In genomic region chr2:108534577-108535379, GRCh38 we compare ENCODE assay signal across 8 cellular contexts. TPM values are rescaled to one million over a fixed set of nuclear protein-coding genes. Genes with fewer than 3 reads are reported as not detected.
DNase-seq lines count a peak whose midpoint lies in the region; ATAC-seq, FAIRE-seq and TF ChIP-seq lines count a peak whose summit lies in the region.

No MANE protein-coding gene starts in this region.

- peak; percentile 5 for FAIRE-seq in astrocyte (lab: Jason Lieb, UNC)

- H3K9me3 ChIP-seq in Caco-2 (no peaks in the 10 kb centered on the region), astrocyte (ENCODE audit: insufficient read depth, low read depth, low read length) (no peaks in the 10 kb centered on the region), sigmoid colon (no peaks in the 10 kb centered on the region)

- DNase-seq in Caco-2 (peak; percentile 56 to 65), SK-N-DZ (ENCODE audit: low spot score) (peak; percentile 58), astrocyte (ENCODE audit: low read depth) (no peak), sigmoid colon (peak; percentile 75), ecto neural progenitor cell (ENCODE audit: low spot score) (no peak)

- TF ChIP-seq POLR2A in sigmoid colon (IDR thresholded peaks at IDR 0.05): no peak

- peak overlapping the region; percentile 95 for H3K9ac ChIP-seq in astrocyte (ENCODE audit: low read length)

- peaks cover 51% of the 10 kb centered on the region for H4K20me1 ChIP-seq in astrocyte (ENCODE audit: insufficient read depth, low read length)

- H3K9me3 Mint-ChIP-seq in Caco-2 (ENCODE audit: unreplicated experiment) (no peaks in the 10 kb centered on the region), astrocyte (ENCODE audit: unreplicated experiment) (no peaks in the 10 kb centered on the region)

- H3K27ac ChIP-seq in astrocyte (ENCODE audit: low read depth, low read length) (peak overlapping the region; percentile 83), sigmoid colon (peak overlapping the region; percentile 93 to 99 (median 96))

- H2AFZ ChIP-seq in astrocyte (ENCODE audit: low read depth, low read length): no peak overlapping the region

- peaks cover 52% of the 10 kb centered on the region for H3K79me2 ChIP-seq in astrocyte (ENCODE audit: insufficient read depth, low read length)

- intact Hi-C loops in Caco-2 (cut with micrococcal nuclease; ENCODE audit: unreplicated experiment): loop anchor here (1.0 to 2.0 kb wide), 3 partner anchors 30 to 86 kb away; partner anchors contain the start of gene GCC2
- intact Hi-C loops in sigmoid colon (cut with DNase I): loop anchor here (5.0 kb wide), 2 partner anchors 48 to 87 kb away; partner anchors contain the start of gene GCC2

- H3K4me3 ChIP-seq in Caco-2 (ENCODE audit: low read depth, low read length): peak overlapping the region; percentile 81
- peak overlapping the region; percentile 89 for H3K4me3 ChIP-seq in astrocyte (ENCODE audit: insufficient read depth, low read depth, low read length)
- H3K4me3 ChIP-seq in iPS-11a (ENCODE audit: low read depth, low read length): peak overlapping the region; percentile 84
- peak overlapping the region; percentile 53 to 89 (median 76) for H3K4me3 ChIP-seq in sigmoid colon

- WGBS in sigmoid colon, 2 donors: 1% methylated on average over 59 of the region's 59 CpGs

- BruUV-seq in Caco-2 (replicated peaks; lab: Mats Ljungman, UMichigan): no TSS peak

- POLR2A ChIA-PET in Caco-2 (lab: Charles Lee): interaction anchor here (0.9 kb wide), 1 partner anchor 15 kb away, joined by 3 read pairs; no protein-coding TSS in a partner anchor

- H3K4me1 ChIP-seq in Caco-2 (peaks cover 45% of the 10 kb centered on the region), astrocyte (ENCODE audit: insufficient read depth, low read length) (peaks cover 28% of the 10 kb centered on the region), sigmoid colon (peaks cover 0 to 44% (median 35%) of the 10 kb centered on the region in 4 donors)

- H3K27me3 ChIP-seq in Caco-2 (replicated peaks; ENCODE audit: control insufficient read depth, insufficient read depth, low read length) (no peaks in the 10 kb centered on the region), astrocyte (ENCODE audit: insufficient read depth, low read length) (no peaks in the 10 kb centered on the region), sigmoid colon (no peaks in the 10 kb centered on the region)

- H3K36me3 ChIP-seq in Caco-2 (ENCODE audit: control insufficient read depth, insufficient read depth, low read length) (no peaks in the 10 kb centered on the region), astrocyte (ENCODE audit: insufficient read depth, low read length) (no peaks in the 10 kb centered on the region), sigmoid colon (no peaks in the 10 kb centered on the region)

- TF ChIP-seq EP300 in sigmoid colon (IDR thresholded peaks at IDR 0.05): no peak

- peak overlapping the region; percentile 92 for H3K4me2 ChIP-seq in astrocyte (ENCODE audit: low read length)

- peaks cover 35% of the 10 kb centered on the region for H3K4me1 Mint-ChIP-seq in Caco-2 (ENCODE audit: low read depth, unreplicated experiment)
- H3K4me1 Mint-ChIP-seq in astrocyte (ENCODE audit: low read depth, unreplicated experiment): peaks cover 25% of the 10 kb centered on the region

- H3K27me3 Mint-ChIP-seq in Caco-2 (ENCODE audit: insufficient read depth, unreplicated experiment) (no peaks in the 10 kb centered on the region), astrocyte (ENCODE audit: low read depth, unreplicated experiment) (no peaks in the 10 kb centered on the region)

- peak overlapping the region; percentile 84 for H3K4me3 Mint-ChIP-seq in Caco-2 (ENCODE audit: unreplicated experiment)
- peak overlapping the region; percentile 95 for H3K4me3 Mint-ChIP-seq in astrocyte (ENCODE audit: unreplicated experiment)

- TF ChIP-seq CTCF in Caco-2 (IDR thresholded peaks at IDR 0.05; ENCODE audit: insufficient read depth in 1 of 2, low read depth in 1 of 2, low read length in 1 of 2, severe bottlenecking in 1 of 2, unreplicated experiment in 1 of 2): no peak
- TF ChIP-seq CTCF in astrocyte (IDR thresholded peaks at IDR 0.05; ENCODE audit: insufficient read depth, low read depth, low read length): no peak
- TF ChIP-seq CTCF in sigmoid colon (IDR thresholded peaks at IDR 0.05): no peak

- ATAC-seq in GM19455 (IDR thresholded peaks at IDR 0.05; ENCODE audit: unreplicated experiment): peak; percentile 40
- peak; percentile 21 for ATAC-seq in HG03558 (IDR thresholded peaks at IDR 0.05; ENCODE audit: extremely low read depth, unreplicated experiment)

- peaks cover 19% of the 10 kb centered on the region for H3K36me3 Mint-ChIP-seq in Caco-2 (ENCODE audit: insufficient read depth, unreplicated experiment)
- peaks cover 4% of the 10 kb centered on the region for H3K36me3 Mint-ChIP-seq in astrocyte (ENCODE audit: low read depth, unreplicated experiment)

- CTCF ChIA-PET in Caco-2 (lab: Charles Lee): interaction anchor here (1.2 kb wide), 1 partner anchor 49 kb away, joined by 6 read pairs; no protein-coding TSS in a partner anchor

- H3K27ac Mint-ChIP-seq in Caco-2 (ENCODE audit: unreplicated experiment) (peak overlapping the region; percentile 91), astrocyte (ENCODE audit: unreplicated experiment) (peak overlapping the region; percentile 97)

RNA-seq across cellular contexts. Expression of gene LIMS1, which starts 0.5 kb away (rescaled TPM):
- total RNA-seq in Caco-2 (2022): 67.2 and 75.2 TPM in 2 replicates
- 16.6 and 26.5 TPM in 2 replicates for polyA plus RNA-seq in SK-N-DZ (2014; cell fraction: cytosol; rRNA removed)
- 2.9 and 3.7 TPM in 2 replicates for polyA plus RNA-seq in SK-N-DZ (2014; cell fraction: nucleus; rRNA removed)
- total RNA-seq in astrocyte: 202 and 205 TPM in 2 replicates
- 100 to 1,000 TPM in 1 of 4 donors, 10 to 100 TPM in 3; 65.3 to 185 (median 82.1) TPM for total RNA-seq in sigmoid colon
- polyA plus RNA-seq in sigmoid colon: 10 to 100 TPM; 16.2 to 22.5 (median 17.3) TPM

Comparison
In these comparisons a context has a peak if more than half of its experiments do, and no peak if none do; other contexts are left out.
1. DNase-seq: peak in Caco-2 (2 of 2), SK-N-DZ (single experiment) and sigmoid colon (single experiment); none in astrocyte (single experiment) and ecto neural progenitor cell (single experiment).
2. Peak in every context shown above with its lines, with median percentiles within 50 percentile points of each other: H3K4me3 ChIP-seq.